Comparison of ENCODE assay signal across 22 cellular contexts in the genomic region with DNA sequence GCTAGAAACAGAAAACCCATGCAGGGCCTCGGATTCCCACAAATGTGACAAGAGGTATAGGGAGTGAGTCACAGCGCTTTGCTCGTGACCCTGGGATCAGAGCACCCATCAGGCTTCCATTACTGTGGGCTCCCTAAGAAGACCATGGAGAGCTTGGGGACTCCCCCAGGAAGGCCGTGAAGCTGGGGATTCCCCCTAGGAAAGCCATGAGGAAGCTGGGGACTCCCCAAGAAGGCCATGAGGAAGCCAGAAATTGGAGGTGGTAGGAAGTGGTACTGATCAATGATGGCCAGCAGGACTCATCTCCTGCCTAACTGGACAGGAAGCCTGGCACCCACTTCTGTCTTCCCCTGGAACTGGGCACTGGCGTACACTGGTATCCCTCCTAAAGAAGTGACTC. TPM values are rescaled to one million over a fixed set of nuclear protein-coding genes. Genes with fewer than 3 reads are reported as not detected.
DNase-seq lines count a peak whose midpoint lies in the region; ATAC-seq and TF ChIP-seq lines count a peak whose summit lies in the region.
"Had no signal": no experiment of that assay in that cellular context is flagged by ENCODE, and none has a peak within 500 bp of the region (broad histone marks: within the 10 kb centered on the region; RNA-seq: fewer than 3 reads in every experiment).

No MANE protein-coding gene starts in this region.

- no peak overlapping the region for H3K4me3 ChIP-seq in upper lobe of right lung
- H3K4me3 ChIP-seq: vagina had no signal

- peaks cover 4 to 5% of the 10 kb centered on the region in 2 donors for H3K36me3 Mint-ChIP-seq in activated T-cell treated with anti-CD3 and anti-CD28 coated beads, Interleukin-2, amount 50 U/mL, for 72 hours (ENCODE audit: insufficient read depth in 2 of 2)
- H3K36me3 Mint-ChIP-seq in activated B cell treated with CpG ODN at 0.5 μM for 24 hours (ENCODE audit: low read depth): peaks cover 50% of the 10 kb centered on the region
- peaks cover 41% of the 10 kb centered on the region for H3K36me3 Mint-ChIP-seq in stimulated activated naive CD8-positive, alpha-beta T cell treated with anti-CD3 and anti-CD28 coated beads, Interleukin-15, Interleukin-2, amounts not matched to agents 100 ng/mL and 50 ng/mL, for 24 hours (ENCODE audit: low read depth)

- H3K4me3 Mint-ChIP-seq in activated T-cell treated with anti-CD3 and anti-CD28 coated beads, Interleukin-2, amount 50 U/mL, for 72 hours: no peak overlapping the region
- H3K4me3 Mint-ChIP-seq in activated B cell treated with CpG ODN at 0.5 μM for 24 hours: no peak overlapping the region
- H3K4me3 Mint-ChIP-seq in stimulated activated naive CD8-positive, alpha-beta T cell treated with anti-CD3 and anti-CD28 coated beads, Interleukin-15, Interleukin-2, amounts not matched to agents 100 ng/mL and 50 ng/mL, for 24 hours: no peak overlapping the region
- H3K4me3 Mint-ChIP-seq: CD4-positive, CD25-positive, alpha-beta regulatory T cell; naive thymus-derived CD8-positive, alpha-beta T cell; T-helper 1 cell treated with Interleukin-12 subunit alpha and Interleukin-12 subunit beta and Interleukin-4 antibody, amounts not matched to agents 30 μg/mL and 1 μg/mL, for 36 hours had no signal

- DNase-seq in activated T-cell treated with anti-CD3 and anti-CD28 coated beads, Interleukin-2, amount 50 U/mL, for 72 hours: no peak
- DNase-seq in activated T-cell treated with anti-CD3 and anti-CD28 coated beads, Interleukin-2, amount 50 U/mL, for 1 hour: no peak
- DNase-seq in activated B cell treated with CpG ODN at 0.5 μM for 24 hours: no peak
- DNase-seq in KBM-7: no peak
- no peak for DNase-seq in upper lobe of right lung
- DNase-seq: ACHN; activated effector memory CD4-positive, alpha-beta T cell treated with Interleukin-2 at 50 U/mL for 16 hours; amniotic stem cell; CD4-positive, CD25-positive, alpha-beta regulatory T cell; erythroblast; GF-D8; kidney glomerular epithelial cell; mesenchymal stem cell; naive thymus-derived CD8-positive, alpha-beta T cell; NCI-H69 had no signal

- H3K27ac Mint-ChIP-seq in activated T-cell treated with anti-CD3 and anti-CD28 coated beads, Interleukin-2, amount 50 U/mL, for 72 hours: peak overlapping the region; percentile 18
- peak overlapping the region; percentile 56 for H3K27ac Mint-ChIP-seq in activated B cell treated with CpG ODN at 0.5 μM for 24 hours
- H3K27ac Mint-ChIP-seq in stimulated activated naive CD8-positive, alpha-beta T cell treated with anti-CD3 and anti-CD28 coated beads, Interleukin-15, Interleukin-2, amounts not matched to agents 100 ng/mL and 50 ng/mL, for 24 hours: peak overlapping the region; percentile 75
- H3K27ac Mint-ChIP-seq: CD4-positive, CD25-positive, alpha-beta regulatory T cell; T-helper 1 cell treated with Interleukin-12 subunit alpha and Interleukin-12 subunit beta and Interleukin-4 antibody, amounts not matched to agents 30 μg/mL and 1 μg/mL, for 36 hours had no signal

- POLR2A ChIA-PET in activated B cell treated with CpG ODN at 0.5 μM for 24 hours (lab: Charles Lee): interaction anchor here (1.0 to 1.4 kb wide), 3 partner anchors 10 to 14 kb away, joined by 3 read pairs; a partner anchor contains a TSS

- H3K36me3 ChIP-seq in upper lobe of right lung: peaks cover 53% of the 10 kb centered on the region

- no peaks in the 10 kb centered on the region for H3K4me1 ChIP-seq in upper lobe of right lung
- H3K4me1 ChIP-seq: parathyroid adenoma, vagina had no signal

- no peaks in the 10 kb centered on the region for H3K27me3 Mint-ChIP-seq in activated T-cell treated with anti-CD3 and anti-CD28 coated beads, Interleukin-2, amount 50 U/mL, for 72 hours (ENCODE audit: low read depth)
- no peaks in the 10 kb centered on the region for H3K27me3 Mint-ChIP-seq in activated B cell treated with CpG ODN at 0.5 μM for 24 hours
- H3K27me3 Mint-ChIP-seq in stimulated activated naive CD8-positive, alpha-beta T cell treated with anti-CD3 and anti-CD28 coated beads, Interleukin-15, Interleukin-2, amounts not matched to agents 100 ng/mL and 50 ng/mL, for 24 hours: no peaks in the 10 kb centered on the region
- H3K27me3 Mint-ChIP-seq: CD4-positive, CD25-positive, alpha-beta regulatory T cell; naive thymus-derived CD8-positive, alpha-beta T cell had no signal

- ATAC-seq in activated T-cell treated with anti-CD3 and anti-CD28 coated beads, Interleukin-2, amount 50 U/mL, for 72 hours (replicated peaks in 1 of 2): no peak
- ATAC-seq in GM21786 (IDR thresholded peaks at IDR 0.05; ENCODE audit: unreplicated experiment) (peak; percentile 64), activated B cell treated with CpG ODN at 0.5 μM for 24 hours (ENCODE audit: low read depth) (no peak), GM18502 (IDR thresholded peaks at IDR 0.05; ENCODE audit: poor library complexity, unreplicated experiment) (no peak), upper lobe of right lung (no peak)
- ATAC-seq: naive thymus-derived CD8-positive, alpha-beta T cell had no signal

- CTCF ChIA-PET in activated B cell treated with CpG ODN at 0.5 μM for 24 hours (lab: Charles Lee): no interaction called here

- H3K9me3 ChIP-seq in upper lobe of right lung: no peaks in the 10 kb centered on the region
- H3K9me3 ChIP-seq: vagina had no signal

- no peaks in the 10 kb centered on the region for H3K9me3 Mint-ChIP-seq in activated T-cell treated with anti-CD3 and anti-CD28 coated beads, Interleukin-2, amount 50 U/mL, for 72 hours
- H3K9me3 Mint-ChIP-seq in activated B cell treated with CpG ODN at 0.5 μM for 24 hours: no peaks in the 10 kb centered on the region
- no peaks in the 10 kb centered on the region for H3K9me3 Mint-ChIP-seq in stimulated activated naive CD8-positive, alpha-beta T cell treated with anti-CD3 and anti-CD28 coated beads, Interleukin-15, Interleukin-2, amounts not matched to agents 100 ng/mL and 50 ng/mL, for 24 hours
- H3K9me3 Mint-ChIP-seq: CD4-positive, CD25-positive, alpha-beta regulatory T cell; naive thymus-derived CD8-positive, alpha-beta T cell; T-helper 1 cell treated with Interleukin-12 subunit alpha and Interleukin-12 subunit beta and Interleukin-4 antibody, amounts not matched to agents 30 μg/mL and 1 μg/mL, for 36 hours had no signal

- peaks cover 10% of the 10 kb centered on the region for H3K4me1 Mint-ChIP-seq in activated T-cell treated with anti-CD3 and anti-CD28 coated beads, Interleukin-2, amount 50 U/mL, for 72 hours (ENCODE audit: low read depth)
- peaks cover 12% of the 10 kb centered on the region for H3K4me1 Mint-ChIP-seq in activated B cell treated with CpG ODN at 0.5 μM for 24 hours
- H3K4me1 Mint-ChIP-seq in stimulated activated naive CD8-positive, alpha-beta T cell treated with anti-CD3 and anti-CD28 coated beads, Interleukin-15, Interleukin-2, amounts not matched to agents 100 ng/mL and 50 ng/mL, for 24 hours (ENCODE audit: low read depth): peaks cover 21% of the 10 kb centered on the region

- intact Hi-C loops in activated B cell treated with CpG ODN at 0.5 μM for 24 hours (cut with micrococcal nuclease) (no loop called here), upper lobe of right lung (cut with DNase I) (no loop called here)

- TF ChIP-seq CTCF in activated B cell treated with CpG ODN at 0.5 μM for 24 hours (IDR thresholded peaks at IDR 0.05) (no peak), upper lobe of right lung (IDR thresholded peaks at IDR 0.05) (no peak)

- in situ Hi-C loops in KBM-7 (cut with MboI; ENCODE audit: low pct_unique_long_range_greater_than_20kb, low sequenced_read_pairs): no loop called here

- no peaks in the 10 kb centered on the region for H3K27me3 ChIP-seq in upper lobe of right lung
- H3K27me3 ChIP-seq: vagina had no signal

- H3K27ac ChIP-seq in upper lobe of right lung: no peak overlapping the region
- H3K27ac ChIP-seq: parathyroid adenoma, vagina, VCaP had no signal

RNA-seq across cellular contexts. Expression of a gene that starts 10.1 kb away (rescaled TPM):
- total RNA-seq in activated T-cell treated with anti-CD3 and anti-CD28 coated beads, Interleukin-2, amount 50 U/mL, for 72 hours: 10 to 100 TPM; 33.9 to 37.7 TPM
- total RNA-seq in activated B cell treated with CpG ODN at 0.5 μM for 24 hours (37.6 and 39.6 TPM in 2 replicates), upper lobe of right lung (15.5 TPM)

RNA-seq across cellular contexts. Expression of a gene that starts 10.8 kb away (rescaled TPM):
- 10 to 100 TPM; 14.0 to 15.2 TPM for total RNA-seq in activated T-cell treated with anti-CD3 and anti-CD28 coated beads, Interleukin-2, amount 50 U/mL, for 72 hours
- total RNA-seq in activated B cell treated with CpG ODN at 0.5 μM for 24 hours (16.6 and 18.3 TPM in 2 replicates), upper lobe of right lung (13.7 TPM)

RNA-seq across cellular contexts. Expression of a gene that starts 24.8 kb away (rescaled TPM):
- 10 to 100 TPM; 35.0 to 51.9 TPM for total RNA-seq in activated T-cell treated with anti-CD3 and anti-CD28 coated beads, Interleukin-2, amount 50 U/mL, for 72 hours
- 39.1 and 44.9 TPM in 2 replicates for total RNA-seq in activated B cell treated with CpG ODN at 0.5 μM for 24 hours
- total RNA-seq in upper lobe of right lung: 14.8 TPM

RNA-seq across cellular contexts. Expression of a gene that starts 25.0 kb away (rescaled TPM):
- total RNA-seq in activated T-cell treated with anti-CD3 and anti-CD28 coated beads, Interleukin-2, amount 50 U/mL, for 72 hours: 100 to 1,000 TPM; 118 to 136 TPM
- total RNA-seq in activated B cell treated with CpG ODN at 0.5 μM for 24 hours (121 and 128 TPM in 2 replicates), upper lobe of right lung (120 TPM)

Comparison
In these comparisons a context has a peak if more than half of its experiments do, and no peak if none do; other contexts are left out.
1. H3K27ac Mint-ChIP-seq: peak in every context shown above with its lines; median percentile 75 in stimulated activated naive CD8-positive, alpha-beta T cell treated with anti-CD3 and anti-CD28 coated beads, Interleukin-15, Interleukin-2, amounts not matched to agents 100 ng/mL and 50 ng/mL, for 24 hours; 56 in activated B cell treated with CpG ODN at 0.5 μM for 24 hours; 18 in activated T-cell treated with anti-CD3 and anti-CD28 coated beads, Interleukin-2, amount 50 U/mL, for 72 hours.